ENCODE assay signal across 24 cellular contexts in the genomic region with DNA sequence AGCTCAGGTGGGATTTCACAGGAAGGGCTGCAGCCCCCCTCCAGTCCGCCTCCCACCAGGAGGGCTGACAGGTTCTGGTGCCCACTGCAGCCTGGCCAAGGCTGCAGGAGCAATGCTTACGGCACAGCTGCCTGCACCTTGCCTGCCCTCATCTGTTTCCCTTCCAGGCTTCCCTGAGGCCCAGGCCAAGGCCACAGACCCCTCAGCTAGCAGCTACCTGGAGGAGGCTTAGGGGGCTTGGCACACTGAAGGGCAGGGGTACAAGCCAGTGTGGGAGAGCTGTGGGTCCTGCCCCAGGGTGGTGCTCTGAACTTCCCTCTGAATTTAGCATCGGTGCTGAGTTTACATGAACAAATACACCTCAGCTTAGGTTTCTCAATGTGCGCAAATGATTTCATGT. TPM values are rescaled to one million over a fixed set of nuclear protein-coding genes. Genes with fewer than 3 reads are reported as not detected.
"Had no signal": no experiment of that assay in that cellular context is flagged by ENCODE, and none has a peak within 500 bp of the region (broad histone marks: within the 10 kb centered on the region; RNA-seq: fewer than 3 reads in every experiment).

No MANE protein-coding gene starts in this region.

- H3K27ac Mint-ChIP-seq: activated CD4-positive, alpha-beta T cell treated with anti-CD3 and anti-CD28 coated beads, Interleukin-2, amount 10 ng/mL, durations not matched to agents 24 days and 14 days; activated CD8-positive, alpha-beta memory T cell treated with anti-CD3 and anti-CD28 coated beads, Interleukin-2, amount 10 ng/mL, durations not matched to agents 7 days and 5 days; activated CD8-positive, alpha-beta T cell treated with anti-CD3 and anti-CD28 coated beads for 36 hours; effector memory CD8-positive, alpha-beta T cell; natural killer cell had no signal

- ATAC-seq: activated CD4-positive, CD25-positive, alpha-beta regulatory T cell treated with anti-CD3 and anti-CD28 coated beads, Interleukin-2, amount 50 U/mL, for 24 hours; activated CD8-positive, alpha-beta memory T cell treated with anti-CD3 and anti-CD28 coated beads, Interleukin-2, amount 10 ng/mL, durations not matched to agents 7 days and 5 days; activated CD8-positive, alpha-beta T cell treated with anti-CD3 and anti-CD28 coated beads for 36 hours; effector memory CD8-positive, alpha-beta T cell; natural killer cell; stimulated activated naive CD8-positive, alpha-beta T cell treated with anti-CD3 and anti-CD28 coated beads, Interleukin-15, amount 100 ng/mL, for 72 hours had no signal

- H3K4me3 Mint-ChIP-seq: activated CD4-positive, alpha-beta T cell treated with anti-CD3 and anti-CD28 coated beads, Interleukin-2, amount 10 ng/mL, durations not matched to agents 24 days and 14 days; activated CD8-positive, alpha-beta memory T cell treated with anti-CD3 and anti-CD28 coated beads, Interleukin-2, amount 10 ng/mL, durations not matched to agents 7 days and 5 days; activated CD8-positive, alpha-beta T cell treated with anti-CD3 and anti-CD28 coated beads for 36 hours; effector memory CD8-positive, alpha-beta T cell; natural killer cell; stimulated activated naive CD8-positive, alpha-beta T cell treated with anti-CD3 and anti-CD28 coated beads, Interleukin-15, amount 100 ng/mL, for 72 hours had no signal

- H3K36me3 Mint-ChIP-seq: activated CD8-positive, alpha-beta memory T cell treated with anti-CD3 and anti-CD28 coated beads, Interleukin-2, amount 10 ng/mL, durations not matched to agents 7 days and 5 days; natural killer cell had no signal

- H3K27ac ChIP-seq: cardiac muscle cell, heart left ventricle, neutrophil, ovary, skin epidermis, tibial nerve, uterus, VCaP had no signal

- FAIRE-seq: keratinocyte had no signal

- H3K9me3 Mint-ChIP-seq: activated CD4-positive, alpha-beta T cell treated with anti-CD3 and anti-CD28 coated beads, Interleukin-2, amount 10 ng/mL, durations not matched to agents 24 days and 14 days; activated CD8-positive, alpha-beta T cell treated with anti-CD3 and anti-CD28 coated beads for 36 hours; effector memory CD8-positive, alpha-beta T cell; natural killer cell; stimulated activated naive CD8-positive, alpha-beta T cell treated with anti-CD3 and anti-CD28 coated beads, Interleukin-15, amount 100 ng/mL, for 72 hours had no signal

- DNase-seq: activated CD4-positive, alpha-beta T cell treated with anti-CD3 and anti-CD28 coated beads, Interleukin-2, amount 10 ng/mL, durations not matched to agents 24 days and 14 days; activated CD8-positive, alpha-beta memory T cell treated with anti-CD3 and anti-CD28 coated beads, Interleukin-2, amount 10 ng/mL, durations not matched to agents 7 days and 5 days; activated CD8-positive, alpha-beta T cell treated with anti-CD3 and anti-CD28 coated beads for 36 hours; activated naive CD4-positive, alpha-beta T cell treated with Interleukin-2 at 50 U/mL for 16 hours; dermis blood vessel endothelial cell; effector memory CD8-positive, alpha-beta T cell; esophagus squamous epithelium; heart left ventricle; midbrain; natural killer cell; ovary; stimulated activated CD4-positive, alpha-beta T cell treated with anti-CD3 and anti-CD28 coated beads, Interleukin-1b, Interleukin-23, amount 100 ng/mL, for 48 hours; stimulated activated naive CD8-positive, alpha-beta T cell treated with anti-CD3 and anti-CD28 coated beads, Interleukin-15, amount 100 ng/mL, for 72 hours; uterus had no signal

- H3K4me3 ChIP-seq: cardiac muscle cell, heart left ventricle, ovary, skin epidermis, tibial nerve, uterus had no signal

- H3K27me3 ChIP-seq: ovary had no signal

RNA-seq across cellular contexts. Expression of a gene that starts 6.3 kb away (rescaled TPM):
- total RNA-seq: activated CD4-positive, alpha-beta T cell treated with anti-CD3 and anti-CD28 coated beads, Interleukin-2, amount 10 ng/mL, durations not matched to agents 24 days and 14 days; activated CD8-positive, alpha-beta memory T cell treated with anti-CD3 and anti-CD28 coated beads, Interleukin-2, amount 10 ng/mL, durations not matched to agents 7 days and 5 days; activated CD8-positive, alpha-beta T cell treated with anti-CD3 and anti-CD28 coated beads for 36 hours; cardiac muscle cell; dermis blood vessel endothelial cell; lung microvascular endothelial cell; natural killer cell; pulmonary artery endothelial cell; T-helper 2 cell treated with Interferon-gamma antibody and Interleukin-4, amounts not matched to agents 100 ng/mL and 5 ng/mL, for 36 hours had no signal
